ENCODE assay signal across 1 cellular context in genomic region chr14:23094666-23095195, GRCh38.
TF ChIP-seq lines count a peak whose summit lies in the region.

Gene ACIN1 (minus strand): TSS chr14:23095136. CDS start chr14:23095112, 24 bp downstream.

TF ChIP-seq in K562, 482 proteins besides CTCF, POLR2A, EP300 and RAD21 (continued from another document and continues in another):
- 0 out of 2 replicates have a peak, but pooled peaks have one; percentile 74 for TF ChIP-seq E2F3 (CRISPR knock-in tag; IDR thresholded peaks at IDR 0.05)
- TF ChIP-seq ZNF699 (CRISPR knock-in tag; IDR thresholded peaks at IDR 0.05; ENCODE audit: insufficient replicate concordance) = no peak
- TF ChIP-seq EP400 (IDR thresholded peaks at IDR 0.05) = peak; percentile 2; the same call in 1 of the 2 replicates
- TF ChIP-seq, protein P1, sequence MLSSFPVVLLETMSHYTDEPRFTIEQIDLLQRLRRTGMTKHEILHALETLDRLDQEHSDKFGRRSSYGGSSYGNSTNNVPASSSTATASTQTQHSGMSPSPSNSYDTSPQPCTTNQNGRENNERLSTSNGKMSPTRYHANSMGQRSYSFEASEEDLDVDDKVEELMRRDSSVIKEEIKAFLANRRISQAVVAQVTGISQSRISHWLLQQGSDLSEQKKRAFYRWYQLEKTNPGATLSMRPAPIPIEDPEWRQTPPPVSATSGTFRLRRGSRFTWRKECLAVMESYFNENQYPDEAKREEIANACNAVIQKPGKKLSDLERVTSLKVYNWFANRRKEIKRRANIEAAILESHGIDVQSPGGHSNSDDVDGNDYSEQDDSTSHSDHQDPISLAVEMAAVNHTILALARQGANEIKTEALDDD (IDR thresholded peaks at IDR 0.05) = no peak
- TF ChIP-seq CBX5 (IDR thresholded peaks at IDR 0.05; ENCODE audit: borderline replicate concordance, low read depth) = no peak
- no peak for TF ChIP-seq MCM7 (IDR thresholded peaks at IDR 0.05)
- TF ChIP-seq RFX1 (IDR thresholded peaks at IDR 0.05) = no peak
- TF ChIP-seq HMGN3 (IDR thresholded peaks at IDR 0.05; ENCODE audit: borderline replicate concordance, extremely low read depth, insufficient read length, low read depth, low read length) = peak; percentile 45
- TF ChIP-seq OTX1 (CRISPR knock-in tag; IDR thresholded peaks at IDR 0.05) = 0 out of 2 replicates have a peak, but pooled peaks have one; percentile 63
- peak; percentile 24; the same call in 1 of the 2 replicates for TF ChIP-seq STAT6 (CRISPR knock-in tag; IDR thresholded peaks at IDR 0.05)
- TF ChIP-seq, protein P2, sequence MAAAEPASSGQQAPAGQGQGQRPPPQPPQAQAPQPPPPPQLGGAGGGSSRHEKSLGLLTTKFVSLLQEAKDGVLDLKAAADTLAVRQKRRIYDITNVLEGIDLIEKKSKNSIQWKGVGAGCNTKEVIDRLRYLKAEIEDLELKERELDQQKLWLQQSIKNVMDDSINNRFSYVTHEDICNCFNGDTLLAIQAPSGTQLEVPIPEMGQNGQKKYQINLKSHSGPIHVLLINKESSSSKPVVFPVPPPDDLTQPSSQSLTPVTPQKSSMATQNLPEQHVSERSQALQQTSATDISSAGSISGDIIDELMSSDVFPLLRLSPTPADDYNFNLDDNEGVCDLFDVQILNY (CRISPR knock-in tag; IDR thresholded peaks at IDR 0.05) = no peak
- no peak for TF ChIP-seq TAL1 (IDR thresholded peaks at IDR 0.05)
- peak; percentile 39 for TF ChIP-seq SETDB1 (IDR thresholded peaks at IDR 0.05; ENCODE audit: low read length)
- TF ChIP-seq SMARCE1 (IDR thresholded peaks at IDR 0.05) = peak; percentile 24; the same call in 1 of the 2 replicates
- TF ChIP-seq, protein P3, sequence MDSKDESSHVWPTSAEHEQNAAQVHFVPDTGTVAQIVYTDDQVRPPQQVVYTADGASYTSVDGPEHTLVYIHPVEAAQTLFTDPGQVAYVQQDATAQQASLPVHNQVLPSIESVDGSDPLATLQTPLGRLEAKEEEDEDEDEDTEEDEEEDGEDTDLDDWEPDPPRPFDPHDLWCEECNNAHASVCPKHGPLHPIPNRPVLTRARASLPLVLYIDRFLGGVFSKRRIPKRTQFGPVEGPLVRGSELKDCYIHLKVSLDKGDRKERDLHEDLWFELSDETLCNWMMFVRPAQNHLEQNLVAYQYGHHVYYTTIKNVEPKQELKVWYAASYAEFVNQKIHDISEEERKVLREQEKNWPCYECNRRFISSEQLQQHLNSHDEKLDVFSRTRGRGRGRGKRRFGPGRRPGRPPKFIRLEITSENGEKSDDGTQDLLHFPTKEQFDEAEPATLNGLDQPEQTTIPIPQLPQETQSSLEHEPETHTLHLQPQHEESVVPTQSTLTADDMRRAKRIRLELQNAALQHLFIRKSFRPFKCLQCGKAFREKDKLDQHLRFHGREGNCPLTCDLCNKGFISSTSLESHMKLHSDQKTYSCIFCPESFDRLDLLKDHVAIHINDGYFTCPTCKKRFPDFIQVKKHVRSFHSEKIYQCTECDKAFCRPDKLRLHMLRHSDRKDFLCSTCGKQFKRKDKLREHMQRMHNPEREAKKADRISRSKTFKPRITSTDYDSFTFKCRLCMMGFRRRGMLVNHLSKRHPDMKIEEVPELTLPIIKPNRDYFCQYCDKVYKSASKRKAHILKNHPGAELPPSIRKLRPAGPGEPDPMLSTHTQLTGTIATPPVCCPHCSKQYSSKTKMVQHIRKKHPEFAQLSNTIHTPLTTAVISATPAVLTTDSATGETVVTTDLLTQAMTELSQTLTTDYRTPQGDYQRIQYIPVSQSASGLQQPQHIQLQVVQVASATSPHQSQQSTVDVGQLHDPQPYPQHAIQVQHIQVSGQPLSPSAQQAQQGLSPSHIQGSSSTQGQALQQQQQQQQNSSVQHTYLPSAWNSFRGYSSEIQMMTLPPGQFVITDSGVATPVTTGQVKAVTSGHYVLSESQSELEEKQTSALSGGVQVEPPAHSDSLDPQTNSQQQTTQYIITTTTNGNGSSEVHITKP (IDR thresholded peaks at IDR 0.05; ENCODE audit: partially characterized antibody) = peak; percentile 14
- no peak for TF ChIP-seq DLX4 (CRISPR knock-in tag; IDR thresholded peaks at IDR 0.05)
- peak; percentile 27; the same call in 1 of the 2 replicates for TF ChIP-seq BCOR (IDR thresholded peaks at IDR 0.05)
- peak; percentile 33 for TF ChIP-seq CCNT2 (IDR thresholded peaks at IDR 0.05; ENCODE audit: borderline replicate concordance, extremely low read depth, insufficient read length, low read depth, low read length)
- no peak for TF ChIP-seq ZNF41 (CRISPR knock-in tag; conservative IDR thresholded peaks at IDR 0.05)
- TF ChIP-seq, protein P4, sequence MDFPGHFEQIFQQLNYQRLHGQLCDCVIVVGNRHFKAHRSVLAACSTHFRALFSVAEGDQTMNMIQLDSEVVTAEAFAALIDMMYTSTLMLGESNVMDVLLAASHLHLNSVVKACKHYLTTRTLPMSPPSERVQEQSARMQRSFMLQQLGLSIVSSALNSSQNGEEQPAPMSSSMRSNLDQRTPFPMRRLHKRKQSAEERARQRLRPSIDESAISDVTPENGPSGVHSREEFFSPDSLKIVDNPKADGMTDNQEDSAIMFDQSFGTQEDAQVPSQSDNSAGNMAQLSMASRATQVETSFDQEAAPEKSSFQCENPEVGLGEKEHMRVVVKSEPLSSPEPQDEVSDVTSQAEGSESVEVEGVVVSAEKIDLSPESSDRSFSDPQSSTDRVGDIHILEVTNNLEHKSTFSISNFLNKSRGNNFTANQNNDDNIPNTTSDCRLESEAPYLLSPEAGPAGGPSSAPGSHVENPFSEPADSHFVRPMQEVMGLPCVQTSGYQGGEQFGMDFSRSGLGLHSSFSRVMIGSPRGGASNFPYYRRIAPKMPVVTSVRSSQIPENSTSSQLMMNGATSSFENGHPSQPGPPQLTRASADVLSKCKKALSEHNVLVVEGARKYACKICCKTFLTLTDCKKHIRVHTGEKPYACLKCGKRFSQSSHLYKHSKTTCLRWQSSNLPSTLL (IDR thresholded peaks at IDR 0.05) = peak; percentile 99
- TF ChIP-seq SMARCA5 (IDR thresholded peaks at IDR 0.05) = no peak
- no peak for TF ChIP-seq LEF1 (IDR thresholded peaks at IDR 0.05)
- TF ChIP-seq, protein P5, sequence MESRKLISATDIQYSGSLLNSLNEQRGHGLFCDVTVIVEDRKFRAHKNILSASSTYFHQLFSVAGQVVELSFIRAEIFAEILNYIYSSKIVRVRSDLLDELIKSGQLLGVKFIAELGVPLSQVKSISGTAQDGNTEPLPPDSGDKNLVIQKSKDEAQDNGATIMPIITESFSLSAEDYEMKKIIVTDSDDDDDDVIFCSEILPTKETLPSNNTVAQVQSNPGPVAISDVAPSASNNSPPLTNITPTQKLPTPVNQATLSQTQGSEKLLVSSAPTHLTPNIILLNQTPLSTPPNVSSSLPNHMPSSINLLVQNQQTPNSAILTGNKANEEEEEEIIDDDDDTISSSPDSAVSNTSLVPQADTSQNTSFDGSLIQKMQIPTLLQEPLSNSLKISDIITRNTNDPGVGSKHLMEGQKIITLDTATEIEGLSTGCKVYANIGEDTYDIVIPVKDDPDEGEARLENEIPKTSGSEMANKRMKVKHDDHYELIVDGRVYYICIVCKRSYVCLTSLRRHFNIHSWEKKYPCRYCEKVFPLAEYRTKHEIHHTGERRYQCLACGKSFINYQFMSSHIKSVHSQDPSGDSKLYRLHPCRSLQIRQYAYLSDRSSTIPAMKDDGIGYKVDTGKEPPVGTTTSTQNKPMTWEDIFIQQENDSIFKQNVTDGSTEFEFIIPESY (CRISPR knock-in tag; IDR thresholded peaks at IDR 0.05) = no peak
- TF ChIP-seq CTBP1 (IDR thresholded peaks at IDR 0.05; ENCODE audit: borderline replicate concordance) = peak; percentile 68
- TF ChIP-seq ZNF589 (CRISPR knock-in tag; IDR thresholded peaks at IDR 0.05; ENCODE audit: low read depth) = no peak
- no peak for TF ChIP-seq ZSCAN29 (IDR thresholded peaks at IDR 0.05)
- peak; percentile 97 for TF ChIP-seq SNIP1 (IDR thresholded peaks at IDR 0.05; ENCODE audit: low read depth)
- peak; percentile 91 for TF ChIP-seq LCOR (CRISPR knock-in tag; IDR thresholded peaks at IDR 0.05)
- peak; percentile 96 for TF ChIP-seq POLR2G (IDR thresholded peaks at IDR 0.05; ENCODE audit: low read depth, low read length)
- peak; percentile 47; the same call in 1 of the 2 replicates for TF ChIP-seq BRD4 (IDR thresholded peaks at IDR 0.05)
- peak; percentile 80 for TF ChIP-seq CXXC5 (CRISPR knock-in tag; IDR thresholded peaks at IDR 0.05)
- no peak for TF ChIP-seq ZNF239 (CRISPR knock-in tag; IDR thresholded peaks at IDR 0.05)
- TF ChIP-seq FOXP1 (CRISPR knock-in tag; IDR thresholded peaks at IDR 0.05) = peak; percentile 81
- TF ChIP-seq SPI1 (IDR thresholded peaks at IDR 0.05; ENCODE audit: borderline replicate concordance, low read depth, low read length) = 0 out of 2 replicates have a peak, but pooled peaks have one; percentile 15
- no peak for TF ChIP-seq FOS (IDR thresholded peaks at IDR 0.05; ENCODE audit: extremely low read depth, insufficient read length)
- no peak for TF ChIP-seq BRF2 (IDR thresholded peaks at IDR 0.05; ENCODE audit: borderline replicate concordance, insufficient read depth, insufficient read length)
- no peak for TF ChIP-seq U2AF1 (optimal IDR thresholded peaks at IDR 0.05; ENCODE audit: low read depth, low read length)
- TF ChIP-seq, protein P6, sequence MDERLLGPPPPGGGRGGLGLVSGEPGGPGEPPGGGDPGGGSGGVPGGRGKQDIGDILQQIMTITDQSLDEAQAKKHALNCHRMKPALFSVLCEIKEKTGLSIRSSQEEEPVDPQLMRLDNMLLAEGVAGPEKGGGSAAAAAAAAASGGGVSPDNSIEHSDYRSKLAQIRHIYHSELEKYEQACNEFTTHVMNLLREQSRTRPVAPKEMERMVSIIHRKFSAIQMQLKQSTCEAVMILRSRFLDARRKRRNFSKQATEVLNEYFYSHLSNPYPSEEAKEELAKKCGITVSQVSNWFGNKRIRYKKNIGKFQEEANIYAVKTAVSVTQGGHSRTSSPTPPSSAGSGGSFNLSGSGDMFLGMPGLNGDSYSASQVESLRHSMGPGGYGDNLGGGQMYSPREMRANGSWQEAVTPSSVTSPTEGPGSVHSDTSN (CRISPR knock-in tag; IDR thresholded peaks at IDR 0.05; ENCODE audit: low read depth) = no peak
- TF ChIP-seq, protein P6 (tag; conservative IDR thresholded peaks at IDR 0.05; ENCODE audit: low read depth) = no peak
- peak in 1 of 2 experiments; percentile 44; a peak in 1 of 4 replicates for TF ChIP-seq NONO (IDR thresholded peaks at IDR 0.05; ENCODE audit: low read depth in 2 of 2, low read length in 1 of 2)
- peak; percentile 4; the same call in 1 of the 2 replicates for TF ChIP-seq RAD51 (IDR thresholded peaks at IDR 0.05; ENCODE audit: borderline replicate concordance, low read depth)
- TF ChIP-seq ZBTB49 (CRISPR knock-in tag; IDR thresholded peaks at IDR 0.05; ENCODE audit: borderline replicate concordance) = no peak
- no peak for TF ChIP-seq FOXM1 (IDR thresholded peaks at IDR 0.05; ENCODE audit: low read depth)
- TF ChIP-seq FOXM1 (CRISPR knock-in tag; IDR thresholded peaks at IDR 0.05; ENCODE audit: low read depth) = peak; percentile 91; the same call in 1 of the 2 replicates
- TF ChIP-seq SRSF7 (optimal IDR thresholded peaks at IDR 0.05; ENCODE audit: low read depth, low read length) = no peak
- peak; percentile 21; the same call in 1 of the 2 replicates for TF ChIP-seq HCFC1 (IDR thresholded peaks at IDR 0.05; ENCODE audit: low read depth, low read length)
